In genomic region chr9:135926402-135927194, GRCh38 we compare ENCODE assay signal across 8 cellular contexts. TPM values are rescaled to one million over a fixed set of nuclear protein-coding genes. Genes with fewer than 3 reads are reported as not detected.
DNase-seq lines count a peak whose midpoint lies in the region; TF ChIP-seq lines count a peak whose summit lies in the region.

No MANE protein-coding gene starts in this region.

- H3K18ac ChIP-seq in mesendoderm (ENCODE audit: low read length) = no peak overlapping the region

- DNase-seq in CD1c-positive myeloid dendritic cell (ENCODE audit: extremely low spot score) (peak; percentile 90), NOMO-1 treated with DMSO at 0.1 percent for 48 hours (lab: John Stamatoyannopoulos, UW; ENCODE audit: unreplicated experiment) (peak; percentile 86), amniotic stem cell (lab: John Stamatoyannopoulos, UW) (peak; percentile 24), mesendoderm (peak; percentile 27), progenitor cell of endocrine pancreas (ENCODE audit: low spot score, unreplicated experiment) (no peak), NCI-H1105 (lab: John Stamatoyannopoulos, UW) (no peak), Karpas-422 (no peak), NCI-H2196 treated with DMSO at 0.1 percent for 48 hours (lab: John Stamatoyannopoulos, UW; ENCODE audit: unreplicated experiment) (no peak)

- no peak for TF ChIP-seq CTCF in progenitor cell of endocrine pancreas (IDR thresholded peaks at IDR 0.05; ENCODE audit: unreplicated experiment)

- H4K20me1 ChIP-seq in Karpas-422 (ENCODE audit: insufficient read depth, low read depth, low read length) = no peaks in the 10 kb centered on the region

- no peak overlapping the region for H3K4me3 ChIP-seq in mesendoderm (ENCODE audit: low read length)
- H3K4me3 ChIP-seq in Karpas-422 (ENCODE audit: low read length) = no peak overlapping the region

- no CpG with 5 or more reads among the region's 27 CpGs for WGBS in mesendoderm (ENCODE audit: extremely low coverage, insufficient coverage, low lambda C conversion rate)

- H3K4me3 Mint-ChIP-seq in progenitor cell of endocrine pancreas (ENCODE audit: low read depth) = no peak overlapping the region

- peaks cover 1% of the 10 kb centered on the region for H3K79me1 ChIP-seq in mesendoderm (ENCODE audit: low read length)

- no peak overlapping the region for H3K4me2 ChIP-seq in mesendoderm (ENCODE audit: low read length)
- H3K4me2 ChIP-seq in Karpas-422 (ENCODE audit: low read depth, low read length, poor library complexity, severe bottlenecking) = no peak overlapping the region

- H3K9me2 ChIP-seq in Karpas-422 (replicated peaks; ENCODE audit: insufficient read depth, low read length) = no peaks in the 10 kb centered on the region

- no peak overlapping the region for H2AFZ ChIP-seq in Karpas-422 (ENCODE audit: low read length)

- H3K27me3 ChIP-seq in mesendoderm (ENCODE audit: insufficient read depth, low read length, poor library complexity) (no peaks in the 10 kb centered on the region), Karpas-422 (ENCODE audit: low read length) (no peaks in the 10 kb centered on the region)

- no peaks in the 10 kb centered on the region for H3K4me1 Mint-ChIP-seq in progenitor cell of endocrine pancreas (ENCODE audit: low read depth)

- no peak overlapping the region for H3K56ac ChIP-seq in mesendoderm (ENCODE audit: low read length)

- no peak overlapping the region for H2BK120ac ChIP-seq in mesendoderm (ENCODE audit: low read depth, low read length)

- H3K36me3 Mint-ChIP-seq in progenitor cell of endocrine pancreas (ENCODE audit: insufficient read depth) = no peaks in the 10 kb centered on the region

- H2BK5ac ChIP-seq in mesendoderm (ENCODE audit: low read length) = no peak overlapping the region

- no peak overlapping the region for H3K9ac ChIP-seq in mesendoderm (ENCODE audit: low read length)
- no peak overlapping the region for H3K9ac ChIP-seq in Karpas-422 (ENCODE audit: low read length)

- no peak overlapping the region for H3K4ac ChIP-seq in mesendoderm (ENCODE audit: low read depth, low read length)

- H3K9me3 Mint-ChIP-seq in progenitor cell of endocrine pancreas (ENCODE audit: low read depth) = no peaks in the 10 kb centered on the region

- no peak overlapping the region for H3K23ac ChIP-seq in mesendoderm (ENCODE audit: low read length)

- H3K4me1 ChIP-seq in mesendoderm (ENCODE audit: control insufficient read depth, low read depth, low read length) (no peaks in the 10 kb centered on the region), Karpas-422 (ENCODE audit: low read length) (no peaks in the 10 kb centered on the region)

- H4K8ac ChIP-seq in mesendoderm (ENCODE audit: low read depth, low read length) = no peak overlapping the region

- H3K9me3 ChIP-seq in Karpas-422 (ENCODE audit: low read length) = no peaks in the 10 kb centered on the region

- no peak overlapping the region for H4K5ac ChIP-seq in mesendoderm (ENCODE audit: low read length)

- H3K27me3 Mint-ChIP-seq in progenitor cell of endocrine pancreas = no peaks in the 10 kb centered on the region

- no peak overlapping the region for H2AK5ac ChIP-seq in mesendoderm (ENCODE audit: low read length)

- H3K27ac Mint-ChIP-seq in progenitor cell of endocrine pancreas = no peak overlapping the region

- H2BK15ac ChIP-seq in mesendoderm (replicated peaks; ENCODE audit: low read depth) = no peak overlapping the region

- H3K79me2 ChIP-seq in mesendoderm (ENCODE audit: control insufficient read depth, insufficient read depth, low read length) = no peaks in the 10 kb centered on the region
- no peaks in the 10 kb centered on the region for H3K79me2 ChIP-seq in Karpas-422 (ENCODE audit: low read length)

- H3K36me3 ChIP-seq in mesendoderm (ENCODE audit: control insufficient read depth, insufficient read depth, low read length) = no peaks in the 10 kb centered on the region
- H3K36me3 ChIP-seq in Karpas-422 (ENCODE audit: insufficient read depth, low read length) = no peaks in the 10 kb centered on the region

- H3K27ac ChIP-seq in mesendoderm (ENCODE audit: low read depth, low read length) (no peak overlapping the region), Karpas-422 (ENCODE audit: low read length) (no peak overlapping the region)

RNA-seq across cellular contexts. Expression of gene CAMSAP1, which starts 19.3 kb away (rescaled TPM):
- polyA plus RNA-seq in mesendoderm (2013, experiment 1 of 2) = 24.8 TPM
- polyA plus RNA-seq in mesendoderm (2013, experiment 2 of 2) = 24.2 TPM
- total RNA-seq in progenitor cell of endocrine pancreas = 80.6 and 82.2 TPM in 2 replicates
- 24.8 and 26.9 TPM in 2 replicates for total RNA-seq in Karpas-422 (2014; rRNA removed; shearing (Covaris generic); ENCODE audit: low replicate concordance)

RNA-seq across cellular contexts. Expression of gene UBAC1, which starts 34.6 kb away (rescaled TPM):
- polyA plus RNA-seq in mesendoderm (2013, experiment 1 of 2) = 43.4 TPM
- 42.5 TPM for polyA plus RNA-seq in mesendoderm (2013, experiment 2 of 2)
- total RNA-seq in progenitor cell of endocrine pancreas = 31.4 and 34.2 TPM in 2 replicates
- total RNA-seq in Karpas-422 (2014; rRNA removed; shearing (Covaris generic); ENCODE audit: low replicate concordance) = 32.1 and 56.9 TPM in 2 replicates

Comparison
In these comparisons a context has a peak if more than half of its experiments do, and no peak if none do; other contexts are left out.
1. DNase-seq: peak in CD1c-positive myeloid dendritic cell (single experiment), NOMO-1 treated with DMSO at 0.1 percent for 48 hours (single experiment), amniotic stem cell (single experiment) and mesendoderm (single experiment); none in progenitor cell of endocrine pancreas (single experiment), NCI-H1105 (single experiment), Karpas-422 (single experiment) and NCI-H2196 treated with DMSO at 0.1 percent for 48 hours (single experiment).